14 cellular contexts compared by ENCODE assay signal in the genomic region with DNA sequence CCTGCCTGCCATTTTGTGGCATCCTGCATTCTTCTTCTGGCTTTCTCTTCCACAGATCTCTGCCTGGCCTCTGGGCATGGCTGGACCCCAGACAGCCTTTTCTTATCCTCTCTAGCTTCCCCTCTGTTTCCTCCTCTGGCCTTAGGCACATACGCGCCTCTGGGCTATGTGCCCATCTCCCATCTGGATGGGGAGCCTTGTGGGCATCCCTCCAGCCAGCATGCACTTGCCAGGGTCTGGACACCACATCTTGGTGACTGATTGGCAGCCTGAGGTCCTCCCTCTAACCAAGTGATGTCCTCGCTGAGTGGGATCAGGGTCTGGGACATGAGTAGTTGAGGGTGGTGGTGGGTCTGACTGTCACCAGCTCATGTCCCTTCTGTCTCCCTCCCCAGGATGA. TPM values are rescaled to one million over a fixed set of nuclear protein-coding genes. Genes with fewer than 3 reads are reported as not detected.
A peak's percentile ranks its signal among the peaks of the same experiment; 100 is the strongest.
DNase-seq lines count a peak whose midpoint lies in the region; TF ChIP-seq lines count a peak whose summit lies in the region.
"Had no signal": no experiment of that assay in that cellular context is flagged by ENCODE, and none has a peak within 500 bp of the region (broad histone marks: within the 10 kb centered on the region; RNA-seq: fewer than 3 reads in every experiment).

No MANE protein-coding gene starts in this region.

- H3K36me3 ChIP-seq in hepatocyte (replicated peaks; ENCODE audit: insufficient read depth, low read depth) (no peaks in the 10 kb centered on the region), suprapubic skin (peaks cover 17% of the 10 kb centered on the region)

- H3K4me3 ChIP-seq in hepatocyte = no peak overlapping the region
- H3K4me3 ChIP-seq in suprapubic skin = no peak overlapping the region

- H3K27ac ChIP-seq in hepatocyte (peak overlapping the region; percentile 27), suprapubic skin (peak overlapping the region; percentile 30)

- peak overlapping the region; percentile 47 for H3K27ac Mint-ChIP-seq in activated CD4-positive, alpha-beta T cell treated with anti-CD3 and anti-CD28 coated beads, Interleukin-2, amount 10 ng/mL, durations not matched to agents 24 days and 14 days
- H3K27ac Mint-ChIP-seq in activated T-helper 1 cell treated with anti-CD3 and anti-CD28 coated beads, Interleukin-12 subunit alpha, Interleukin-12 subunit beta, Interleukin-2, Interleukin-4 antibody, amounts not matched to agents 30 ng/mL and 10 ng/mL and 1 ng/mL, durations not matched to agents 14 hours and 24 hours and 36 hours = peak overlapping the region; percentile 10

- H3K36me3 Mint-ChIP-seq in activated CD4-positive, alpha-beta T cell treated with anti-CD3 and anti-CD28 coated beads, Interleukin-2, amount 10 ng/mL, durations not matched to agents 24 days and 14 days (ENCODE audit: low read depth) = peaks cover 44% of the 10 kb centered on the region
- H3K36me3 Mint-ChIP-seq in activated T-helper 1 cell treated with anti-CD3 and anti-CD28 coated beads, Interleukin-12 subunit alpha, Interleukin-12 subunit beta, Interleukin-2, Interleukin-4 antibody, amounts not matched to agents 30 ng/mL and 10 ng/mL and 1 ng/mL, durations not matched to agents 14 hours and 24 hours and 36 hours (ENCODE audit: low read depth) = peaks cover 43% of the 10 kb centered on the region

- H3K4me3 Mint-ChIP-seq in activated CD4-positive, alpha-beta T cell treated with anti-CD3 and anti-CD28 coated beads, Interleukin-2, amount 10 ng/mL, durations not matched to agents 24 days and 14 days = no peak overlapping the region
- H3K4me3 Mint-ChIP-seq in activated T-helper 1 cell treated with anti-CD3 and anti-CD28 coated beads, Interleukin-12 subunit alpha, Interleukin-12 subunit beta, Interleukin-2, Interleukin-4 antibody, amounts not matched to agents 30 ng/mL and 10 ng/mL and 1 ng/mL, durations not matched to agents 14 hours and 24 hours and 36 hours = no peak overlapping the region

- no peaks in the 10 kb centered on the region for H3K9me3 ChIP-seq in hepatocyte (ENCODE audit: low read depth)
- no peaks in the 10 kb centered on the region for H3K9me3 ChIP-seq in suprapubic skin

- H3K9me2 ChIP-seq in hepatocyte (replicated peaks; ENCODE audit: insufficient read depth) = no peaks in the 10 kb centered on the region

- no peak overlapping the region for H2AFZ ChIP-seq in hepatocyte

- H3K4me1 ChIP-seq in hepatocyte (ENCODE audit: insufficient read depth) (peaks cover 25% of the 10 kb centered on the region), suprapubic skin (peaks cover 80% of the 10 kb centered on the region)

- peaks cover 19% of the 10 kb centered on the region for H3K79me2 ChIP-seq in hepatocyte

- no peak for TF ChIP-seq EP300 in suprapubic skin (IDR thresholded peaks at IDR 0.05)

- 96% methylated on average over 3 of the region's 3 CpGs for WGBS in hepatocyte (ENCODE audit: low lambda C conversion rate, missing lambda C conversion rate)
- WGBS in suprapubic skin = 57% methylated on average over 3 of the region's 3 CpGs

- no peak for DNase-seq in activated CD4-positive, alpha-beta T cell treated with anti-CD3 and anti-CD28 coated beads, Interleukin-2, amount 10 ng/mL, durations not matched to agents 24 days and 14 days
- DNase-seq in activated CD4-positive, alpha-beta T cell treated with anti-CD3 and anti-CD28 coated beads for 4 hours = no peak
- no peak for DNase-seq in activated T-helper 1 cell treated with anti-CD3 and anti-CD28 coated beads, Interleukin-12 subunit alpha, Interleukin-12 subunit beta, Interleukin-2, Interleukin-4 antibody, amounts not matched to agents 30 ng/mL and 10 ng/mL and 1 ng/mL, durations not matched to agents 14 hours and 24 hours and 36 hours (ENCODE audit: low spot score)
- no peak for DNase-seq in hepatocyte (ENCODE audit: low spot score)
- no peak for DNase-seq in suprapubic skin (ENCODE audit: low spot score in 2 of 2)
- no peak for DNase-seq in dedifferentiated amniotic fluid mesenchymal stem cell (ENCODE audit: extremely low spot score)
- DNase-seq in hepatic stellate cell (ENCODE audit: low spot score) = no peak
- DNase-seq in SIG-M5 (lab: John Stamatoyannopoulos, UW) = no peak
- DNase-seq: activated CD4-positive, CD25-positive, alpha-beta regulatory T cell; activated effector memory CD4-positive, alpha-beta T cell treated with anti-CD3 and anti-CD28 coated beads, Interleukin-2, amount 50 U/mL, for 16 hours; DND-41; GOT3; NCI-H1092 treated with DMSO at 0.1 percent for 48 hours; NCI-H69 had no signal

- no peak for TF ChIP-seq CTCF in hepatocyte (IDR thresholded peaks at IDR 0.05; ENCODE audit: poor library complexity)
- no peak for TF ChIP-seq CTCF in suprapubic skin (IDR thresholded peaks at IDR 0.05)

- intact Hi-C loops in activated CD4-positive, alpha-beta T cell treated with anti-CD3 and anti-CD28 coated beads, Interleukin-2, amount 10 ng/mL, durations not matched to agents 24 days and 14 days (cut with micrococcal nuclease) = no loop called here
- intact Hi-C loops in activated T-helper 1 cell treated with anti-CD3 and anti-CD28 coated beads, Interleukin-12 subunit alpha, Interleukin-12 subunit beta, Interleukin-2, Interleukin-4 antibody, amounts not matched to agents 30 ng/mL and 10 ng/mL and 1 ng/mL, durations not matched to agents 14 hours and 24 hours and 36 hours (cut with micrococcal nuclease) = no loop called here

- H3K4me1 Mint-ChIP-seq in activated CD4-positive, alpha-beta T cell treated with anti-CD3 and anti-CD28 coated beads, Interleukin-2, amount 10 ng/mL, durations not matched to agents 24 days and 14 days = peaks cover 33% of the 10 kb centered on the region
- peaks cover 39% of the 10 kb centered on the region for H3K4me1 Mint-ChIP-seq in activated T-helper 1 cell treated with anti-CD3 and anti-CD28 coated beads, Interleukin-12 subunit alpha, Interleukin-12 subunit beta, Interleukin-2, Interleukin-4 antibody, amounts not matched to agents 30 ng/mL and 10 ng/mL and 1 ng/mL, durations not matched to agents 14 hours and 24 hours and 36 hours (ENCODE audit: low read depth)

- no peaks in the 10 kb centered on the region for H3K27me3 ChIP-seq in hepatocyte
- no peaks in the 10 kb centered on the region for H3K27me3 ChIP-seq in suprapubic skin

- no peak for TF ChIP-seq POLR2A in suprapubic skin (IDR thresholded peaks at IDR 0.05)

- no peaks in the 10 kb centered on the region for H4K20me1 ChIP-seq in hepatocyte (ENCODE audit: insufficient read depth, poor library complexity, severe bottlenecking)

- H3K9me3 Mint-ChIP-seq in activated CD4-positive, alpha-beta T cell treated with anti-CD3 and anti-CD28 coated beads, Interleukin-2, amount 10 ng/mL, durations not matched to agents 24 days and 14 days = no peaks in the 10 kb centered on the region
- H3K9me3 Mint-ChIP-seq in activated T-helper 1 cell treated with anti-CD3 and anti-CD28 coated beads, Interleukin-12 subunit alpha, Interleukin-12 subunit beta, Interleukin-2, Interleukin-4 antibody, amounts not matched to agents 30 ng/mL and 10 ng/mL and 1 ng/mL, durations not matched to agents 14 hours and 24 hours and 36 hours = no peaks in the 10 kb centered on the region

- H3K27me3 Mint-ChIP-seq in activated CD4-positive, alpha-beta T cell treated with anti-CD3 and anti-CD28 coated beads, Interleukin-2, amount 10 ng/mL, durations not matched to agents 24 days and 14 days = no peaks in the 10 kb centered on the region
- no peaks in the 10 kb centered on the region for H3K27me3 Mint-ChIP-seq in activated T-helper 1 cell treated with anti-CD3 and anti-CD28 coated beads, Interleukin-12 subunit alpha, Interleukin-12 subunit beta, Interleukin-2, Interleukin-4 antibody, amounts not matched to agents 30 ng/mL and 10 ng/mL and 1 ng/mL, durations not matched to agents 14 hours and 24 hours and 36 hours (ENCODE audit: insufficient read depth)

- H3K4me2 ChIP-seq in hepatocyte = no peak overlapping the region

RNA-seq across cellular contexts. Expression of gene PLEKHO2, which starts 12.8 kb away (rescaled TPM):
- total RNA-seq in activated CD4-positive, alpha-beta T cell treated with anti-CD3 and anti-CD28 coated beads, Interleukin-2, amount 10 ng/mL, durations not matched to agents 24 days and 14 days = 15.7 and 16.9 TPM in 2 replicates
- total RNA-seq in activated T-helper 1 cell treated with anti-CD3 and anti-CD28 coated beads, Interleukin-12 subunit alpha, Interleukin-12 subunit beta, Interleukin-2, Interleukin-4 antibody, amounts not matched to agents 30 ng/mL and 10 ng/mL and 1 ng/mL, durations not matched to agents 14 hours and 24 hours and 36 hours = 17.0 and 17.8 TPM in 2 replicates
- 12.4 and 12.7 TPM in 2 replicates for total RNA-seq in hepatocyte
- 15.1 and 19.7 TPM in 2 replicates for polyA plus RNA-seq in hepatocyte
- total RNA-seq in suprapubic skin = 10 to 100 TPM in 1 of 4 donors, 1 to 10 TPM in 3; 6.7 to 13.8 (median 8.0) TPM

RNA-seq across cellular contexts. Expression of gene PIF1, which starts 29.1 kb away (rescaled TPM):
- total RNA-seq in activated CD4-positive, alpha-beta T cell treated with anti-CD3 and anti-CD28 coated beads, Interleukin-2, amount 10 ng/mL, durations not matched to agents 24 days and 14 days = 20.9 and 22.6 TPM in 2 replicates
- total RNA-seq in activated T-helper 1 cell treated with anti-CD3 and anti-CD28 coated beads, Interleukin-12 subunit alpha, Interleukin-12 subunit beta, Interleukin-2, Interleukin-4 antibody, amounts not matched to agents 30 ng/mL and 10 ng/mL and 1 ng/mL, durations not matched to agents 14 hours and 24 hours and 36 hours = 19.1 and 23.9 TPM in 2 replicates
- total RNA-seq in hepatocyte (0.76 and 1.5 TPM in 2 replicates), suprapubic skin (1 to 10 TPM in 3 of 4 donors, under 1 TPM in 1; 0.42 to 5.9 (median 1.5) TPM)
- 3.3 and 3.8 TPM in 2 replicates for polyA plus RNA-seq in hepatocyte

RNA-seq across cellular contexts. Expression of gene ANKDD1A, which starts 57.2 kb away (rescaled TPM):
- 1.4 and 1.8 TPM in 2 replicates for total RNA-seq in activated CD4-positive, alpha-beta T cell treated with anti-CD3 and anti-CD28 coated beads, Interleukin-2, amount 10 ng/mL, durations not matched to agents 24 days and 14 days
- total RNA-seq in activated T-helper 1 cell treated with anti-CD3 and anti-CD28 coated beads, Interleukin-12 subunit alpha, Interleukin-12 subunit beta, Interleukin-2, Interleukin-4 antibody, amounts not matched to agents 30 ng/mL and 10 ng/mL and 1 ng/mL, durations not matched to agents 14 hours and 24 hours and 36 hours = 0.93 and 1.3 TPM in 2 replicates
- 1.8 and 3.6 TPM in 2 replicates for total RNA-seq in hepatocyte
- polyA plus RNA-seq in hepatocyte = 5.8 and 6.1 TPM in 2 replicates
- 1 to 10 TPM; 2.1 to 3.6 (median 2.8) TPM for total RNA-seq in suprapubic skin
